1 cellular context compared by ENCODE assay signal in genomic region chr18:21242141-21243040, GRCh38.
TF ChIP-seq lines count a peak whose summit lies in the region.

GREB1L (plus strand) TSS chr18:21242232; CDS start chr18:21383519, 141,287 bp downstream.

TF ChIP-seq in SK-N-SH treated with all-trans-retinoic acid at 6 μM for 48 hours, 23 proteins besides CTCF, POLR2A, EP300 and RAD21 (continued from another document):
- TF ChIP-seq POU6F1 (CRISPR knock-in tag; IDR thresholded peaks at IDR 0.05; ENCODE audit: borderline replicate concordance, low read depth): no peak
